1 cellular context compared by ENCODE assay signal in the genomic region with DNA sequence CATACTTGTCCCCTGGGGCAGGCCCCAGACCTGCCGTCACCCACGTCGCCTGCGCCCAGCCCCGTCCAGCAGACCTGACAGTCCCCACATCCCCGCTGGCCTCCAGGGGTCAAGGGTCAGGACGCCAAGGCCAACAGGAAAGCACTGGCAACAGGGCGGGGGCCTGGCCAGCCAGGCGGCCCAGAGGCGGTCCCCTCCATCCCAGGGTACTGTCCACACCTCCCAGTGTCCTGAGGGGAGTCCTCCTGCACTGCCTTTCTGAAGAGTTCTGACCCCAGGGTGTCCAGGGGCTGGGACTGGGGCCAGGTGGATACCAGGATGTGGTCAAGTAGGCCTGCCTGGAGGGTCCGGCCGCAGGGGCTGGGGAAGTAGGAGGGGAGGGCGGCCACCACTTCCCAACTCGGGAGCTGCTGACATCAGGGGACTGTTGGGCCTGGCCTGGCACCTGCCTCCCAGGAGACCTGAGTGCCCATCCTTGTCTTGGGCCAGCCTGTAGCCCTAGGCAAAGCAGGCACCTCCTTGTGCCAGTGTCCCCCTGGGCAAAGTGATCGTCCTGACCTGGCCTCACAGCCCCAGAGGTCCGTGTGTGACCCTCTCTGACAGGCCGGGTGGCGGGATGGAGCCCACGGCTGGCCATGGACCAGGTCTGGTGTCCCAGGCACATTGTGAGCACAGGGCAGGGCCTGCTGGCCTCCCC.
TF ChIP-seq lines count a peak whose summit lies in the region.

No MANE protein-coding gene starts in this region.

TF ChIP-seq in HepG2, 621 proteins besides CTCF, POLR2A, EP300 and RAD21 (continued from another document and continues in another):
- TF ChIP-seq TBP (CRISPR knock-in tag; IDR thresholded peaks at IDR 0.05): no peak
- TF ChIP-seq, protein P1, sequence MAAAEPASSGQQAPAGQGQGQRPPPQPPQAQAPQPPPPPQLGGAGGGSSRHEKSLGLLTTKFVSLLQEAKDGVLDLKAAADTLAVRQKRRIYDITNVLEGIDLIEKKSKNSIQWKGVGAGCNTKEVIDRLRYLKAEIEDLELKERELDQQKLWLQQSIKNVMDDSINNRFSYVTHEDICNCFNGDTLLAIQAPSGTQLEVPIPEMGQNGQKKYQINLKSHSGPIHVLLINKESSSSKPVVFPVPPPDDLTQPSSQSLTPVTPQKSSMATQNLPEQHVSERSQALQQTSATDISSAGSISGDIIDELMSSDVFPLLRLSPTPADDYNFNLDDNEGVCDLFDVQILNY (CRISPR knock-in tag; conservative IDR thresholded peaks at IDR 0.05): no peak
- TF ChIP-seq, protein P2, sequence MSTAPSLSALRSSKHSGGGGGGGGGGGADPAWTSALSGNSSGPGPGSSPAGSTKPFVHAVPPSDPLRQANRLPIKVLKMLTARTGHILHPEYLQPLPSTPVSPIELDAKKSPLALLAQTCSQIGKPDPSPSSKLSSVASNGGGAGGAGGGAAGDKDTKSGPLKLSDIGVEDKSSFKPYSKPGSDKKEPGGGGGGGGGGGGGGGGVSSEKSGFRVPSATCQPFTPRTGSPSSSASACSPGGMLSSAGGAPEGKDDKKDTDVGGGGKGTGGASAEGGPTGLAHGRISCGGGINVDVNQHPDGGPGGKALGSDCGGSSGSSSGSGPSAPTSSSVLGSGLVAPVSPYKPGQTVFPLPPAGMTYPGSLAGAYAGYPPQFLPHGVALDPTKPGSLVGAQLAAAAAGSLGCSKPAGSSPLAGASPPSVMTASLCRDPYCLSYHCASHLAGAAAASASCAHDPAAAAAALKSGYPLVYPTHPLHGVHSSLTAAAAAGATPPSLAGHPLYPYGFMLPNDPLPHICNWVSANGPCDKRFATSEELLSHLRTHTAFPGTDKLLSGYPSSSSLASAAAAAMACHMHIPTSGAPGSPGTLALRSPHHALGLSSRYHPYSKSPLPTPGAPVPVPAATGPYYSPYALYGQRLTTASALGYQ (CRISPR knock-in tag; IDR thresholded peaks at IDR 0.05): peak; percentile 42; the same call in 1 of the 2 replicates
- TF ChIP-seq, protein P3, sequence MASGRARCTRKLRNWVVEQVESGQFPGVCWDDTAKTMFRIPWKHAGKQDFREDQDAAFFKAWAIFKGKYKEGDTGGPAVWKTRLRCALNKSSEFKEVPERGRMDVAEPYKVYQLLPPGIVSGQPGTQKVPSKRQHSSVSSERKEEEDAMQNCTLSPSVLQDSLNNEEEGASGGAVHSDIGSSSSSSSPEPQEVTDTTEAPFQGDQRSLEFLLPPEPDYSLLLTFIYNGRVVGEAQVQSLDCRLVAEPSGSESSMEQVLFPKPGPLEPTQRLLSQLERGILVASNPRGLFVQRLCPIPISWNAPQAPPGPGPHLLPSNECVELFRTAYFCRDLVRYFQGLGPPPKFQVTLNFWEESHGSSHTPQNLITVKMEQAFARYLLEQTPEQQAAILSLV (CRISPR knock-in tag; IDR thresholded peaks at IDR 0.05; ENCODE audit: borderline replicate concordance): no peak
- TF ChIP-seq POLR2AphosphoS2 (IDR thresholded peaks at IDR 0.05; ENCODE audit: low read depth, low read length): no peak
- TF ChIP-seq, protein P4, sequence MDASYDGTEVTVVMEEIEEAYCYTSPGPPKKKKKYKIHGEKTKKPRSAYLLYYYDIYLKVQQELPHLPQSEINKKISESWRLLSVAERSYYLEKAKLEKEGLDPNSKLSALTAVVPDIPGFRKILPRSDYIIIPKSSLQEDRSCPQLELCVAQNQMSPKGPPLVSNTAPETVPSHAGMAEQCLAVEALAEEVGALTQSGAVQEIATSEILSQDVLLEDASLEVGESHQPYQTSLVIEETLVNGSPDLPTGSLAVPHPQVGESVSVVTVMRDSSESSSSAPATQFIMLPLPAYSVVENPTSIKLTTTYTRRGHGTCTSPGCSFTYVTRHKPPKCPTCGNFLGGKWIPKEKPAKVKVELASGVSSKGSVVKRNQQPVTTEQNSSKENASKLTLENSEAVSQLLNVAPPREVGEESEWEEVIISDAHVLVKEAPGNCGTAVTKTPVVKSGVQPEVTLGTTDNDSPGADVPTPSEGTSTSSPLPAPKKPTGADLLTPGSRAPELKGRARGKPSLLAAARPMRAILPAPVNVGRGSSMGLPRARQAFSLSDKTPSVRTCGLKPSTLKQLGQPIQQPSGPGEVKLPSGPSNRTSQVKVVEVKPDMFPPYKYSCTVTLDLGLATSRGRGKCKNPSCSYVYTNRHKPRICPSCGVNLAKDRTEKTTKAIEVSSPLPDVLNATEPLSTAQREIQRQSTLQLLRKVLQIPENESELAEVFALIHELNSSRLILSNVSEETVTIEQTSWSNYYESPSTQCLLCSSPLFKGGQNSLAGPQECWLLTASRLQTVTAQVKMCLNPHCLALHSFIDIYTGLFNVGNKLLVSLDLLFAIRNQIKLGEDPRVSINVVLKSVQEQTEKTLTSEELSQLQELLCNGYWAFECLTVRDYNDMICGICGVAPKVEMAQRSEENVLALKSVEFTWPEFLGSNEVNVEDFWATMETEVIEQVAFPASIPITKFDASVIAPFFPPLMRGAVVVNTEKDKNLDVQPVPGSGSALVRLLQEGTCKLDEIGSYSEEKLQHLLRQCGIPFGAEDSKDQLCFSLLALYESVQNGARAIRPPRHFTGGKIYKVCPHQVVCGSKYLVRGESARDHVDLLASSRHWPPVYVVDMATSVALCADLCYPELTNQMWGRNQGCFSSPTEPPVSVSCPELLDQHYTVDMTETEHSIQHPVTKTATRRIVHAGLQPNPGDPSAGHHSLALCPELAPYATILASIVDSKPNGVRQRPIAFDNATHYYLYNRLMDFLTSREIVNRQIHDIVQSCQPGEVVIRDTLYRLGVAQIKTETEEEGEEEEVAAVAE (CRISPR knock-in tag; IDR thresholded peaks at IDR 0.05; ENCODE audit: borderline replicate concordance): 0 out of 2 replicates have a peak, but pooled peaks have one; percentile 43
- no peak for TF ChIP-seq HOXA5 (CRISPR knock-in tag; IDR thresholded peaks at IDR 0.05)
- TF ChIP-seq ZC3H4 (CRISPR knock-in tag; IDR thresholded peaks at IDR 0.05; ENCODE audit: borderline replicate concordance): no peak
- TF ChIP-seq, protein P5, sequence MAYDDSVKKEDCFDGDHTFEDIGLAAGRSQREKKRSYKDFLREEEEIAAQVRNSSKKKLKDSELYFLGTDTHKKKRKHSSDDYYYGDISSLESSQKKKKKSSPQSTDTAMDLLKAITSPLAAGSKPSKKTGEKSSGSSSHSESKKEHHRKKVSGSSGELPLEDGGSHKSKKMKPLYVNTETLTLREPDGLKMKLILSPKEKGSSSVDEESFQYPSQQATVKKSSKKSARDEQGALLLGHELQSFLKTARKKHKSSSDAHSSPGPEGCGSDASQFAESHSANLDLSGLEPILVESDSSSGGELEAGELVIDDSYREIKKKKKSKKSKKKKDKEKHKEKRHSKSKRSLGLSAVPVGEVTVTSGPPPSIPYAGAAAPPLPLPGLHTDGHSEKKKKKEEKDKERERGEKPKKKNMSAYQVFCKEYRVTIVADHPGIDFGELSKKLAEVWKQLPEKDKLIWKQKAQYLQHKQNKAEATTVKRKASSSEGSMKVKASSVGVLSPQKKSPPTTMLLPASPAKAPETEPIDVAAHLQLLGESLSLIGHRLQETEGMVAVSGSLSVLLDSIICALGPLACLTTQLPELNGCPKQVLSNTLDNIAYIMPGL (CRISPR knock-in tag; IDR thresholded peaks at IDR 0.05; ENCODE audit: borderline replicate concordance in 1 of 2, low read depth in 1 of 2): peak in 1 of 2 experiments; percentile 24; a peak in 2 of 4 replicates
- no peak for TF ChIP-seq ZFP62 (CRISPR knock-in tag; IDR thresholded peaks at IDR 0.05)
- TF ChIP-seq, protein P6, sequence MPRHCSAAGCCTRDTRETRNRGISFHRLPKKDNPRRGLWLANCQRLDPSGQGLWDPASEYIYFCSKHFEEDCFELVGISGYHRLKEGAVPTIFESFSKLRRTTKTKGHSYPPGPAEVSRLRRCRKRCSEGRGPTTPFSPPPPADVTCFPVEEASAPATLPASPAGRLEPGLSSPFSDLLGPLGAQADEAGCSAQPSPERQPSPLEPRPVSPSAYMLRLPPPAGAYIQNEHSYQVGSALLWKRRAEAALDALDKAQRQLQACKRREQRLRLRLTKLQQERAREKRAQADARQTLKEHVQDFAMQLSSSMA (CRISPR knock-in tag; IDR thresholded peaks at IDR 0.05): 0 out of 2 replicates have a peak, but pooled peaks have one; percentile 38
- TF ChIP-seq SRSF9 (IDR thresholded peaks at IDR 0.05; ENCODE audit: borderline replicate concordance, insufficient read depth, low read depth, low read length, poor library complexity, severe bottlenecking): no peak
- TF ChIP-seq, protein P7, sequence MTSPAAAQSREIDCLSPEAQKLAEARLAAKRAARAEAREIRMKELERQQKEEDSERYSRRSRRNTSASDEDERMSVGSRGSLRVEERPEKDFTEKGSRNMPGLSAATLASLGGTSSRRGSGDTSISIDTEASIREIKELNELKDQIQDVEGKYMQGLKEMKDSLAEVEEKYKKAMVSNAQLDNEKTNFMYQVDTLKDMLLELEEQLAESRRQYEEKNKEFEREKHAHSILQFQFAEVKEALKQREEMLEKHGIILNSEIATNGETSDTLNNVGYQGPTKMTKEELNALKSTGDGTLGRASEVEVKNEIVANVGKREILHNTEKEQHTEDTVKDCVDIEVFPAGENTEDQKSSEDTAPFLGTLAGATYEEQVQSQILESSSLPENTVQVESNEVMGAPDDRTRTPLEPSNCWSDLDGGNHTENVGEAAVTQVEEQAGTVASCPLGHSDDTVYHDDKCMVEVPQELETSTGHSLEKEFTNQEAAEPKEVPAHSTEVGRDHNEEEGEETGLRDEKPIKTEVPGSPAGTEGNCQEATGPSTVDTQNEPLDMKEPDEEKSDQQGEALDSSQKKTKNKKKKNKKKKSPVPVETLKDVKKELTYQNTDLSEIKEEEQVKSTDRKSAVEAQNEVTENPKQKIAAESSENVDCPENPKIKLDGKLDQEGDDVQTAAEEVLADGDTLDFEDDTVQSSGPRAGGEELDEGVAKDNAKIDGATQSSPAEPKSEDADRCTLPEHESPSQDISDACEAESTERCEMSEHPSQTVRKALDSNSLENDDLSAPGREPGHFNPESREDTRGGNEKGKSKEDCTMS (CRISPR knock-in tag; conservative IDR thresholded peaks at IDR 0.05): no peak
- TF ChIP-seq, protein P8, sequence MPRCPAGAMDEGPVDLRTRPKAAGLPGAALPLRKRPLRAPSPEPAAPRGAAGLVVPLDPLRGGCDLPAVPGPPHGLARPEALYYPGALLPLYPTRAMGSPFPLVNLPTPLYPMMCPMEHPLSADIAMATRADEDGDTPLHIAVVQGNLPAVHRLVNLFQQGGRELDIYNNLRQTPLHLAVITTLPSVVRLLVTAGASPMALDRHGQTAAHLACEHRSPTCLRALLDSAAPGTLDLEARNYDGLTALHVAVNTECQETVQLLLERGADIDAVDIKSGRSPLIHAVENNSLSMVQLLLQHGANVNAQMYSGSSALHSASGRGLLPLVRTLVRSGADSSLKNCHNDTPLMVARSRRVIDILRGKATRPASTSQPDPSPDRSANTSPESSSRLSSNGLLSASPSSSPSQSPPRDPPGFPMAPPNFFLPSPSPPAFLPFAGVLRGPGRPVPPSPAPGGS (CRISPR knock-in tag; IDR thresholded peaks at IDR 0.05): peak; percentile 87; the same call in 1 of the 2 replicates
- peak; percentile 20; the same call in 1 of the 2 replicates for TF ChIP-seq ZNF546 (CRISPR knock-in tag; conservative IDR thresholded peaks at IDR 0.05)
- TF ChIP-seq, protein P9, sequence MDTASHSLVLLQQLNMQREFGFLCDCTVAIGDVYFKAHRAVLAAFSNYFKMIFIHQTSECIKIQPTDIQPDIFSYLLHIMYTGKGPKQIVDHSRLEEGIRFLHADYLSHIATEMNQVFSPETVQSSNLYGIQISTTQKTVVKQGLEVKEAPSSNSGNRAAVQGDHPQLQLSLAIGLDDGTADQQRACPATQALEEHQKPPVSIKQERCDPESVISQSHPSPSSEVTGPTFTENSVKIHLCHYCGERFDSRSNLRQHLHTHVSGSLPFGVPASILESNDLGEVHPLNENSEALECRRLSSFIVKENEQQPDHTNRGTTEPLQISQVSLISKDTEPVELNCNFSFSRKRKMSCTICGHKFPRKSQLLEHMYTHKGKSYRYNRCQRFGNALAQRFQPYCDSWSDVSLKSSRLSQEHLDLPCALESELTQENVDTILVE (CRISPR knock-in tag; IDR thresholded peaks at IDR 0.05): no peak
- TF ChIP-seq, protein P10, sequence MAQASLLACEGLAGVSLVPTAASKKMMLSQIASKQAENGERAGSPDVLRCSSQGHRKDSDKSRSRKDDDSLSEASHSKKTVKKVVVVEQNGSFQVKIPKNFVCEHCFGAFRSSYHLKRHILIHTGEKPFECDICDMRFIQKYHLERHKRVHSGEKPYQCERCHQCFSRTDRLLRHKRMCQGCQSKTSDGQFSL (CRISPR knock-in tag; IDR thresholded peaks at IDR 0.05): no peak
- TF ChIP-seq ETV6 (CRISPR knock-in tag; conservative IDR thresholded peaks at IDR 0.05): no peak
- peak; percentile 69 for TF ChIP-seq FOXA3 (CRISPR knock-in tag; IDR thresholded peaks at IDR 0.05)
- TF ChIP-seq RAD51 (IDR thresholded peaks at IDR 0.05; ENCODE audit: borderline replicate concordance): no peak
- TF ChIP-seq FOXK2 (IDR thresholded peaks at IDR 0.05): no peak
- TF ChIP-seq, protein P11, sequence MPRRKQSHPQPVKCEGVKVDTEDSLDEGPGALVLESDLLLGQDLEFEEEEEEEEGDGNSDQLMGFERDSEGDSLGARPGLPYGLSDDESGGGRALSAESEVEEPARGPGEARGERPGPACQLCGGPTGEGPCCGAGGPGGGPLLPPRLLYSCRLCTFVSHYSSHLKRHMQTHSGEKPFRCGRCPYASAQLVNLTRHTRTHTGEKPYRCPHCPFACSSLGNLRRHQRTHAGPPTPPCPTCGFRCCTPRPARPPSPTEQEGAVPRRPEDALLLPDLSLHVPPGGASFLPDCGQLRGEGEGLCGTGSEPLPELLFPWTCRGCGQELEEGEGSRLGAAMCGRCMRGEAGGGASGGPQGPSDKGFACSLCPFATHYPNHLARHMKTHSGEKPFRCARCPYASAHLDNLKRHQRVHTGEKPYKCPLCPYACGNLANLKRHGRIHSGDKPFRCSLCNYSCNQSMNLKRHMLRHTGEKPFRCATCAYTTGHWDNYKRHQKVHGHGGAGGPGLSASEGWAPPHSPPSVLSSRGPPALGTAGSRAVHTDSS (CRISPR knock-in tag; conservative IDR thresholded peaks at IDR 0.05): no peak
- TF ChIP-seq NAIF1 (CRISPR knock-in tag; IDR thresholded peaks at IDR 0.05; ENCODE audit: borderline replicate concordance): no peak
- TF ChIP-seq ZZZ3 (CRISPR knock-in tag; IDR thresholded peaks at IDR 0.05; ENCODE audit: borderline replicate concordance): 0 out of 2 replicates have a peak, but pooled peaks have one; percentile 72
- TF ChIP-seq ZNF543 (CRISPR knock-in tag; IDR thresholded peaks at IDR 0.05): peak; percentile 69
- TF ChIP-seq ZNF605 (CRISPR knock-in tag; IDR thresholded peaks at IDR 0.05): no peak
- TF ChIP-seq HNRNPH1 (optimal IDR thresholded peaks at IDR 0.05; ENCODE audit: low read depth, low read length): no peak
- TF ChIP-seq ZNF34 (CRISPR knock-in tag; IDR thresholded peaks at IDR 0.05; ENCODE audit: borderline replicate concordance): no peak
- no peak for TF ChIP-seq ZNF7 (CRISPR knock-in tag; IDR thresholded peaks at IDR 0.05)
- TF ChIP-seq LCORL (IDR thresholded peaks at IDR 0.05): no peak
- peak; percentile 96 for TF ChIP-seq LCORL (CRISPR knock-in tag; IDR thresholded peaks at IDR 0.05)
- TF ChIP-seq, protein P12, sequence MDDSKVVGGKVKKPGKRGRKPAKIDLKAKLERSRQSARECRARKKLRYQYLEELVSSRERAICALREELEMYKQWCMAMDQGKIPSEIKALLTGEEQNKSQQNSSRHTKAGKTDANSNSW (CRISPR knock-in tag; IDR thresholded peaks at IDR 0.05; ENCODE audit: borderline replicate concordance): no peak
- no peak for TF ChIP-seq SALL2 (CRISPR knock-in tag; IDR thresholded peaks at IDR 0.05)
